In genomic region chr1:57307382-57307781, GRCh38 we compare ENCODE assay signal across 9 cellular contexts.
A peak's percentile ranks its signal among the peaks of the same experiment; 100 is the strongest.
DNase-seq lines count a peak whose midpoint lies in the region; ATAC-seq and TF ChIP-seq lines count a peak whose summit lies in the region.
"Had no signal": no experiment of that assay in that cellular context is flagged by ENCODE, and none has a peak within 500 bp of the region (broad histone marks: within the 10 kb centered on the region; RNA-seq: fewer than 3 reads in every experiment).

No MANE protein-coding gene starts in this region.

- peak; percentile 87 for ATAC-seq in HG03196 (IDR thresholded peaks at IDR 0.05; ENCODE audit: unreplicated experiment)
- peak; percentile 71 for ATAC-seq in stimulated activated naive CD8-positive, alpha-beta T cell treated with anti-CD3 and anti-CD28 coated beads, Interleukin-15, Interleukin-2, amounts not matched to agents 100 U/mL and 50 U/mL, for 24 hours
- ATAC-seq: A549 had no signal

- DNase-seq in NCI-H146 (lab: John Stamatoyannopoulos, UW) (peak; percentile 1), NCI-H146 treated with DMSO at 0.1 percent for 48 hours (lab: John Stamatoyannopoulos, UW; ENCODE audit: unreplicated experiment) (no peak), T-helper 22 cell (ENCODE audit: low read depth) (peak; percentile 71), hepatic stellate cell (ENCODE audit: low spot score) (no peak), adrenal gland (no peak)
- DNase-seq in effector memory CD4-positive, alpha-beta T cell: peak; percentile 77 to 83 (median 83)
- peak; percentile 5 for DNase-seq in stimulated activated naive CD8-positive, alpha-beta T cell treated with anti-CD3 and anti-CD28 coated beads, Interleukin-15, Interleukin-2, amounts not matched to agents 100 U/mL and 50 U/mL, for 24 hours

- intact Hi-C loops in adrenal gland (cut with DNase I): no loop called here

- H3K27me3 ChIP-seq in effector memory CD4-positive, alpha-beta T cell (replicated peaks; ENCODE audit: control insufficient read depth, insufficient read depth, low read length, poor library complexity, severe bottlenecking): no peaks in the 10 kb centered on the region
- no peaks in the 10 kb centered on the region for H3K27me3 ChIP-seq in adrenal gland

- H3K4me1 ChIP-seq in effector memory CD4-positive, alpha-beta T cell (ENCODE audit: control insufficient read depth, insufficient read depth, low read length, poor library complexity, severe bottlenecking): peaks cover 12% of the 10 kb centered on the region
- H3K4me1 ChIP-seq in adrenal gland (replicated peaks in 1 of 2): no peaks in the 10 kb centered on the region
- H3K4me1 ChIP-seq: A549 had no signal

- no peaks in the 10 kb centered on the region for H3K36me3 ChIP-seq in effector memory CD4-positive, alpha-beta T cell (ENCODE audit: control insufficient read depth, insufficient read depth, low read length)
- no peaks in the 10 kb centered on the region for H3K36me3 ChIP-seq in adrenal gland (replicated peaks in 1 of 2)

- WGBS in adrenal gland, 4 donors: 79 to 89% (median 82%) methylated on average over 4 of the region's 4 CpGs

- H3K4me3 ChIP-seq in effector memory CD4-positive, alpha-beta T cell (ENCODE audit: insufficient read depth, low read depth, low read length, poor library complexity, severe bottlenecking): peak overlapping the region; percentile 7
- H3K4me3 ChIP-seq in adrenal gland: no peak overlapping the region
- H3K4me3 ChIP-seq: A549 had no signal

- H3K27ac ChIP-seq in effector memory CD4-positive, alpha-beta T cell (ENCODE audit: insufficient read depth, low read length, poor library complexity, severe bottlenecking): peak overlapping the region; percentile 40
- H3K27ac ChIP-seq in adrenal gland: no peak overlapping the region
- H3K27ac ChIP-seq: A549 had no signal

- TF ChIP-seq POLR2A in adrenal gland (IDR thresholded peaks at IDR 0.05): no peak

- no peak for TF ChIP-seq CTCF in adrenal gland (IDR thresholded peaks at IDR 0.05)

- no peaks in the 10 kb centered on the region for H3K9me3 ChIP-seq in effector memory CD4-positive, alpha-beta T cell (ENCODE audit: control insufficient read depth, low read length)
- H3K9me3 ChIP-seq in adrenal gland (replicated peaks in 1 of 3): no peaks in the 10 kb centered on the region
- H3K9me3 ChIP-seq: A549 had no signal

Comparison
In these comparisons a context has a peak if more than half of its experiments do, and no peak if none do; other contexts are left out.
1. DNase-seq: peak in NCI-H146 (single experiment), T-helper 22 cell (single experiment), effector memory CD4-positive, alpha-beta T cell (3 of 3) and stimulated activated naive CD8-positive, alpha-beta T cell treated with anti-CD3 and anti-CD28 coated beads, Interleukin-15, Interleukin-2, amounts not matched to agents 100 U/mL and 50 U/mL, for 24 hours (single experiment); none in NCI-H146 treated with DMSO at 0.1 percent for 48 hours (single experiment), hepatic stellate cell (single experiment) and adrenal gland (0 of 7).